ENCODE assay signal across 15 cellular contexts in genomic region chrX:46375831-46376230, GRCh38.
DNase-seq lines count a peak whose midpoint lies in the region; ATAC-seq, FAIRE-seq and TF ChIP-seq lines count a peak whose summit lies in the region.
"Had no signal": no experiment of that assay in that cellular context is flagged by ENCODE, and none has a peak within 500 bp of the region (broad histone marks: within the 10 kb centered on the region; RNA-seq: fewer than 3 reads in every experiment).

No MANE protein-coding gene starts in this region.

- H3K4me3 ChIP-seq in HCT116 (replicated peaks in 1 of 2; ENCODE audit: low read depth in 1 of 2, low read length in 2 of 2) (no peak overlapping the region), keratinocyte (ENCODE audit: control insufficient read depth in 2 of 3, extremely low read depth in 1 of 3, insufficient read depth in 2 of 3, low read depth in 1 of 3, low read length in 3 of 3) (no peak overlapping the region)
- H3K4me3 ChIP-seq: K562 had no signal

- FAIRE-seq in keratinocyte (lab: Jason Lieb, UNC) = peak; percentile 55
- FAIRE-seq: GM12891, HTR-8/SVneo, K562 had no signal

- H3K27ac ChIP-seq in HCT116 (ENCODE audit: low read depth, low read length) (peak overlapping the region; percentile 89), keratinocyte (ENCODE audit: control insufficient read depth, insufficient read depth, low read length) (no peak overlapping the region)

- no peaks in the 10 kb centered on the region for H3K27me3 Mint-ChIP-seq in WTC11 (ENCODE audit: low read depth)
- no peaks in the 10 kb centered on the region for H3K27me3 Mint-ChIP-seq in activated T-cell treated with anti-CD3 and anti-CD28 coated beads, Interleukin-2, amount 50 U/mL, for 4 hours (ENCODE audit: low read depth)
- H3K27me3 Mint-ChIP-seq: CD4-positive, CD25-positive, alpha-beta regulatory T cell had no signal

- 0 out of 2 replicates have a peak, but pooled peaks cover 3% of the 10 kb centered on the region for H3K36me3 Mint-ChIP-seq in WTC11
- H3K36me3 Mint-ChIP-seq in activated T-cell treated with anti-CD3 and anti-CD28 coated beads, Interleukin-2, amount 50 U/mL, for 4 hours (ENCODE audit: insufficient read depth) = no peaks in the 10 kb centered on the region
- H3K36me3 Mint-ChIP-seq: CD4-positive, CD25-positive, alpha-beta regulatory T cell had no signal

- peak overlapping the region; percentile 51 for H3K9ac ChIP-seq in HCT116 (ENCODE audit: low read length)
- no peak overlapping the region for H3K9ac ChIP-seq in keratinocyte (ENCODE audit: control insufficient read depth, extremely low read depth, insufficient read depth, low read length)

- H3K36me3 ChIP-seq in HCT116 (ENCODE audit: control insufficient read depth in 1 of 2, insufficient read depth in 2 of 2, low read length in 2 of 2) = no peaks in the 10 kb centered on the region
- no peaks in the 10 kb centered on the region for H3K36me3 ChIP-seq in keratinocyte (ENCODE audit: control insufficient read depth in 2 of 2, extremely low read depth in 1 of 2, insufficient read depth in 2 of 2, low read length in 2 of 2)

- H4K20me1 ChIP-seq in HCT116 (ENCODE audit: insufficient read depth) = no peaks in the 10 kb centered on the region
- no peaks in the 10 kb centered on the region for H4K20me1 ChIP-seq in keratinocyte (ENCODE audit: control insufficient read depth, extremely low read depth, insufficient read depth, low read length)

- H3K4me3 Mint-ChIP-seq in WTC11 = no peak overlapping the region
- no peak overlapping the region for H3K4me3 Mint-ChIP-seq in activated T-cell treated with anti-CD3 and anti-CD28 coated beads, Interleukin-2, amount 50 U/mL, for 4 hours

- H3K27ac Mint-ChIP-seq in WTC11 = peak overlapping the region; percentile 95

- RAD21 ChIA-PET in HCT116 (lab: Charles Lee; ENCODE audit: low non-redundant PET in 1 of 2, low total read pairs in 2 of 2, uncharacterized antibody in 2 of 2, unreplicated experiment in 2 of 2) = interaction anchor here (0.6 to 1.1 kb wide), 7 partner anchors 43 to 1054 kb away, joined by 3 read pairs; no protein-coding TSS in a partner anchor

- peak overlapping the region; percentile 46 for H3K4me2 ChIP-seq in HCT116 (ENCODE audit: low read length)
- H3K4me2 ChIP-seq in keratinocyte (ENCODE audit: control insufficient read depth, extremely low read depth, insufficient read depth, low read depth, low read length) = no peak overlapping the region

- ATAC-seq in HCT116 = peak; percentile 68
- ATAC-seq in WTC11 = no peak
- ATAC-seq in activated T-cell treated with anti-CD3 and anti-CD28 coated beads, Interleukin-2, amount 50 U/mL, for 4 hours = no peak
- no peak for ATAC-seq in SK-N-SH treated with all-trans-retinoic acid at 6 μM for 48 hours
- ATAC-seq: K562 had no signal

- TSS peak; percentile 79 for BruUV-seq in HCT116 (replicated peaks; lab: Mats Ljungman, UMichigan)

- intact Hi-C loops in HCT116 (cut with micrococcal nuclease) = loop anchor here (2.0 to 10.0 kb wide), 4 partner anchors 191 to 1053 kb away; no protein-coding TSS in a partner anchor

- no peaks in the 10 kb centered on the region for H3K9me2 ChIP-seq in HCT116 (ENCODE audit: insufficient read depth)

- dilution Hi-C loops in keratinocyte (cut with MboI; ENCODE audit: extremely low pct_ligation_motif_present, low sequenced_read_pairs) = no loop called here

- CTCF ChIA-PET in HCT116 (lab: Charles Lee) = interaction anchor here (0.6 to 2.3 kb wide), 10 partner anchors 11 to 1053 kb away, joined by 3 to 10 read pairs (median 5); no protein-coding TSS in a partner anchor
- CTCF ChIA-PET in WTC11 (lab: Charles Lee) = interaction anchor here (0.6 to 2.0 kb wide), 20 partner anchors 10 to 1053 kb away, joined by 3 to 11 read pairs (median 3); no protein-coding TSS in a partner anchor

- H3K9me3 Mint-ChIP-seq in WTC11 = peaks cover 9% of the 10 kb centered on the region; the same call in 1 of the 2 replicates
- no peaks in the 10 kb centered on the region for H3K9me3 Mint-ChIP-seq in activated T-cell treated with anti-CD3 and anti-CD28 coated beads, Interleukin-2, amount 50 U/mL, for 4 hours

- H3K79me2 ChIP-seq in HCT116 (ENCODE audit: insufficient read depth, low read length) = no peaks in the 10 kb centered on the region
- no peaks in the 10 kb centered on the region for H3K79me2 ChIP-seq in keratinocyte (ENCODE audit: control insufficient read depth, insufficient read depth, low read length)

- no peak for TF ChIP-seq CTCF in HCT116 (IDR thresholded peaks at IDR 0.05 in 2 of 3, conservative IDR thresholded peaks at IDR 0.05 in 1 of 3; ENCODE audit: borderline replicate concordance in 1 of 3, insufficient read depth in 1 of 3, low read depth in 2 of 3, low read length in 2 of 3)
- TF ChIP-seq CTCF in WTC11 (IDR thresholded peaks at IDR 0.05) = no peak
- TF ChIP-seq CTCF in keratinocyte (optimal IDR thresholded peaks at IDR 0.05 in 1 of 3, IDR thresholded peaks at IDR 0.05 in 1 of 3, conservative IDR thresholded peaks at IDR 0.05 in 1 of 3; ENCODE audit: extremely low read depth in 1 of 3, insufficient read depth in 2 of 3, low read length in 3 of 3) = no peak

- DNase-seq in A172 (ENCODE audit: low spot score) (peak; percentile 4), HCT116 (ENCODE audit: low read depth, low spot score) (peak; percentile 16), WTC11 (ENCODE audit: low spot score) (no peak), keratinocyte (ENCODE audit: low read depth, low spot score) (no peak), NCI-H1694 (lab: John Stamatoyannopoulos, UW) (no peak), islet precursor cell (no peak)
- no peak for DNase-seq in activated T-cell treated with anti-CD3 and anti-CD28 coated beads, Interleukin-2, amount 50 U/mL, for 4 hours
- DNase-seq: NCI-H1105, NCI-H187 treated with DMSO at 0.1 percent for 48 hours, NCI-H446 had no signal

- TF ChIP-seq RAD21 in HCT116 (IDR thresholded peaks at IDR 0.05; ENCODE audit: low read depth) = no peak

- H3K4me1 ChIP-seq in HCT116 (ENCODE audit: control insufficient read depth in 1 of 2, insufficient read depth in 2 of 2, low read length in 2 of 2) (peaks cover 19 to 39% of the 10 kb centered on the region in 2 experiments), keratinocyte (ENCODE audit: control insufficient read depth, extremely low read depth, insufficient read depth, low read length) (peaks cover 20% of the 10 kb centered on the region)

- H2AFZ ChIP-seq in HCT116 (ENCODE audit: low read depth, low read length, poor library complexity, severe bottlenecking) = no peak overlapping the region
- no peak overlapping the region for H2AFZ ChIP-seq in keratinocyte (ENCODE audit: control insufficient read depth, low read length)

- H3K9me3 ChIP-seq in HCT116 (ENCODE audit: control insufficient read depth in 1 of 2, insufficient read depth in 1 of 2, low read depth in 1 of 2, low read length in 2 of 2) (peaks cover 0 to 5% of the 10 kb centered on the region in 2 experiments; a peak in 1 of 4 replicates), keratinocyte (ENCODE audit: control insufficient read depth, low read depth, low read length) (no peaks in the 10 kb centered on the region)

- H3K4me1 Mint-ChIP-seq in WTC11 = peaks cover 19% of the 10 kb centered on the region
- H3K4me1 Mint-ChIP-seq in activated T-cell treated with anti-CD3 and anti-CD28 coated beads, Interleukin-2, amount 50 U/mL, for 4 hours (ENCODE audit: low read depth) = peaks cover 11% of the 10 kb centered on the region
- H3K4me1 Mint-ChIP-seq: CD4-positive, CD25-positive, alpha-beta regulatory T cell had no signal

- TF ChIP-seq POLR2A in HCT116 (IDR thresholded peaks at IDR 0.05; ENCODE audit: borderline replicate concordance, extremely low read depth, insufficient read depth, insufficient read length) = no peak

- no peaks in the 10 kb centered on the region for H3K9me1 ChIP-seq in keratinocyte (ENCODE audit: control insufficient read depth, extremely low read depth, insufficient read depth, low read length)

- H3K27me3 ChIP-seq in HCT116 (ENCODE audit: insufficient read depth, low read length) (no peaks in the 10 kb centered on the region), keratinocyte (ENCODE audit: control insufficient read depth, extremely low read depth, insufficient read depth, low read length) (no peaks in the 10 kb centered on the region)

- POLR2A ChIA-PET in HCT116 (lab: Charles Lee) (interaction anchor here (0.8 kb wide), 1 partner anchor 49 kb away, joined by 4 read pairs; no protein-coding TSS in a partner anchor), WTC11 (lab: Charles Lee) (interaction anchor here (1.0 kb wide), 1 partner anchor 49 kb away, joined by 6 read pairs; no protein-coding TSS in a partner anchor)

TF ChIP-seq in SK-N-SH treated with all-trans-retinoic acid at 6 μM for 48 hours, 23 proteins besides CTCF, POLR2A, EP300 and RAD21 (continues in another document):
- TF ChIP-seq POU6F1 (CRISPR knock-in tag; IDR thresholded peaks at IDR 0.05; ENCODE audit: borderline replicate concordance, low read depth) (no peak), ISL1 (CRISPR knock-in tag; IDR thresholded peaks at IDR 0.05) (no peak), ZC3H10 (CRISPR knock-in tag; IDR thresholded peaks at IDR 0.05) (no peak), RARB (CRISPR knock-in tag; IDR thresholded peaks at IDR 0.05) (no peak), ZNF8 (CRISPR knock-in tag; IDR thresholded peaks at IDR 0.05) (no peak), ZNF565 (CRISPR knock-in tag; conservative IDR thresholded peaks at IDR 0.05; ENCODE audit: low read depth) (no peak), TCF4 (CRISPR knock-in tag; IDR thresholded peaks at IDR 0.05; ENCODE audit: borderline replicate concordance) (no peak), OSR1 (CRISPR knock-in tag; IDR thresholded peaks at IDR 0.05) (no peak)

Comparison
In these comparisons a context has a peak if more than half of its experiments do, and no peak if none do; other contexts are left out.
1. DNase-seq: peak in A172 (single experiment) and HCT116 (single experiment); none in WTC11 (single experiment), keratinocyte (single experiment), activated T-cell treated with anti-CD3 and anti-CD28 coated beads, Interleukin-2, amount 50 U/mL, for 4 hours (single experiment), NCI-H1694 (single experiment) and islet precursor cell (single experiment).